In genomic region chr13:108215428-108215827, GRCh38 we compare ENCODE assay signal across 8 cellular contexts. TPM values are rescaled to one million over a fixed set of nuclear protein-coding genes. Genes with fewer than 3 reads are reported as not detected.
DNase-seq lines count a peak whose midpoint lies in the region; ATAC-seq and TF ChIP-seq lines count a peak whose summit lies in the region.

LIG4 (minus strand) TSS chr13:108215536; CDS start chr13:108211268, 4,268 bp downstream.

- H3K9me3 Mint-ChIP-seq in naive thymus-derived CD8-positive, alpha-beta T cell = peaks cover 0 to 12% (median 3%) of the 10 kb centered on the region in 9 donors
- no peaks in the 10 kb centered on the region for H3K9me3 Mint-ChIP-seq in stimulated activated naive B cell treated with anti-CD40 and anti-IgM and Interleukin-4, amounts not matched to agents 10 μg/mL and 1 μg/mL and 100 μg/mL, for 72 hours

- H4K20me1 ChIP-seq in DOHH2 (ENCODE audit: control insufficient read depth, insufficient read depth, low read depth, low read length) (peaks cover 6% of the 10 kb centered on the region), GM23248 (ENCODE audit: insufficient read depth) (no peaks in the 10 kb centered on the region)

- H3K4me1 ChIP-seq in DOHH2 (ENCODE audit: control insufficient read depth, low read length) (peaks cover 71% of the 10 kb centered on the region), GM23248 (ENCODE audit: insufficient read depth) (peaks cover 40% of the 10 kb centered on the region)

- peaks cover 0 to 3% (median 0%) of the 10 kb centered on the region in 5 donors for H3K27me3 Mint-ChIP-seq in naive thymus-derived CD8-positive, alpha-beta T cell
- H3K27me3 Mint-ChIP-seq in stimulated activated naive B cell treated with anti-CD40 and anti-IgM and Interleukin-4, amounts not matched to agents 10 μg/mL and 1 μg/mL and 100 μg/mL, for 72 hours = no peaks in the 10 kb centered on the region

- 1% methylated on average over 17 to 22 of the region's 26 CpGs for WGBS in GM23248 (ENCODE audit: low coverage in 1 of 2, low lambda C conversion rate in 2 of 2, missing lambda C conversion rate in 2 of 2), 2 experiments

- POLR2A ChIA-PET in naive thymus-derived CD8-positive, alpha-beta T cell (lab: Charles Lee) = interaction anchor here (1.3 to 1.5 kb wide), 2 partner anchors 9 to 55 kb away, joined by 4 to 6 read pairs; no protein-coding TSS in a partner anchor

- H3K36me3 ChIP-seq in DOHH2 (ENCODE audit: control insufficient read depth, low read length) (peaks cover 13% of the 10 kb centered on the region), GM23248 (ENCODE audit: low read depth) (peaks cover 7% of the 10 kb centered on the region)

- H3F3A ChIP-seq in DOHH2 (ENCODE audit: control insufficient read depth, insufficient read depth) = peaks cover 31% of the 10 kb centered on the region
- peaks cover 10% of the 10 kb centered on the region for H3F3A ChIP-seq in GM23248 (ENCODE audit: insufficient read depth)

- peaks cover 62% of the 10 kb centered on the region for H3K79me2 ChIP-seq in DOHH2 (ENCODE audit: control insufficient read depth, low read length)
- peaks cover 42% of the 10 kb centered on the region for H3K79me2 ChIP-seq in GM23248 (ENCODE audit: insufficient read depth)

- H3K4me2 ChIP-seq in DOHH2 (ENCODE audit: low read length) (peak within 1 kb of the TSS; percentile 91), GM23248 (ENCODE audit: unreplicated experiment) (peak within 1 kb of the TSS; percentile 99)

- peak within 1 kb of the TSS; percentile 98 for H2AFZ ChIP-seq in GM23248

- peak within 1 kb of the TSS; percentile 84 for H3K27ac ChIP-seq in DOHH2 (ENCODE audit: low read depth, low read length)
- H3K27ac ChIP-seq in GM23248 = peak within 1 kb of the TSS; percentile 31

- H3K36me3 Mint-ChIP-seq in naive thymus-derived CD8-positive, alpha-beta T cell = peaks cover 10 to 14% (median 11%) of the 10 kb centered on the region in 3 donors
- peaks cover 12 to 15% of the 10 kb centered on the region in 2 donors for H3K36me3 Mint-ChIP-seq in stimulated activated naive B cell treated with anti-CD40 and anti-IgM and Interleukin-4, amounts not matched to agents 10 μg/mL and 1 μg/mL and 100 μg/mL, for 72 hours

- peak; percentile 65 to 70 for ATAC-seq in naive thymus-derived CD8-positive, alpha-beta T cell
- ATAC-seq in stimulated activated naive B cell treated with anti-CD40 and anti-IgM and Interleukin-4, amounts not matched to agents 10 μg/mL and 1 μg/mL and 100 μg/mL, for 72 hours (replicated peaks) = peak; percentile 76 to 80

- no peaks in the 10 kb centered on the region for H3K9me2 ChIP-seq in DOHH2 (replicated peaks; ENCODE audit: control insufficient read depth, low read length)
- H3K9me2 ChIP-seq in GM23248 (ENCODE audit: insufficient read depth) = no peaks in the 10 kb centered on the region

- peak within 1 kb of the TSS; percentile 80 to 96 (median 90) for H3K27ac Mint-ChIP-seq in naive thymus-derived CD8-positive, alpha-beta T cell
- peak within 1 kb of the TSS; percentile 94 for H3K27ac Mint-ChIP-seq in stimulated activated naive B cell treated with anti-CD40 and anti-IgM and Interleukin-4, amounts not matched to agents 10 μg/mL and 1 μg/mL and 100 μg/mL, for 72 hours

- peak within 1 kb of the TSS; percentile 76 to 99 (median 96) for H3K4me3 Mint-ChIP-seq in naive thymus-derived CD8-positive, alpha-beta T cell
- peak within 1 kb of the TSS; percentile 83 to 90 for H3K4me3 Mint-ChIP-seq in stimulated activated naive B cell treated with anti-CD40 and anti-IgM and Interleukin-4, amounts not matched to agents 10 μg/mL and 1 μg/mL and 100 μg/mL, for 72 hours

- H3K9me3 ChIP-seq in DOHH2 (ENCODE audit: control insufficient read depth, insufficient read depth, low read length) (no peaks in the 10 kb centered on the region), GM23248 (ENCODE audit: low read depth) (no peaks in the 10 kb centered on the region)

- DNase-seq in GM23248 (peak; percentile 96), Kasumi-1 (lab: John Stamatoyannopoulos, UW) (peak; percentile 82 to 86), RKO (ENCODE audit: low spot score) (peak; percentile 96), fibroblast of mammary gland (ENCODE audit: low read depth) (peak; percentile 87)
- DNase-seq in activated T-helper 1 cell treated with anti-CD3 and anti-CD28 coated beads, Interleukin-2, amount 50 U/mL, for 16 hours (ENCODE audit: low read depth in 1 of 2, low spot score in 1 of 2) = peak; percentile 71 to 83
- DNase-seq in naive thymus-derived CD8-positive, alpha-beta T cell = peak; percentile 81 to 97 (median 92)
- peak; percentile 91 for DNase-seq in stimulated activated naive B cell treated with anti-CD40 and anti-IgM and Interleukin-4, amounts not matched to agents 10 μg/mL and 1 μg/mL and 100 μg/mL, for 72 hours

- peaks cover 14 to 68% (median 49%) of the 10 kb centered on the region in 4 donors for H3K4me1 Mint-ChIP-seq in naive thymus-derived CD8-positive, alpha-beta T cell
- peaks cover 26 to 64% of the 10 kb centered on the region in 2 donors for H3K4me1 Mint-ChIP-seq in stimulated activated naive B cell treated with anti-CD40 and anti-IgM and Interleukin-4, amounts not matched to agents 10 μg/mL and 1 μg/mL and 100 μg/mL, for 72 hours

- H3K27me3 ChIP-seq in DOHH2 (ENCODE audit: control insufficient read depth, low read length) (no peaks in the 10 kb centered on the region), GM23248 (replicated peaks; ENCODE audit: insufficient read depth) (no peaks in the 10 kb centered on the region)

- in situ Hi-C loops in GM23248 (cut with MboI) = no loop called here

- H3K4me3 ChIP-seq in DOHH2 (ENCODE audit: low read length) (peak within 1 kb of the TSS; percentile 97), GM23248 (peak within 1 kb of the TSS; percentile 77), fibroblast of mammary gland (ENCODE audit: control insufficient read depth, low read depth, low read length) (peak within 1 kb of the TSS; percentile 58)

- no peak for TF ChIP-seq CTCF in DOHH2 (IDR thresholded peaks at IDR 0.05; ENCODE audit: low read depth, low read length, poor library complexity, severe bottlenecking)
- TF ChIP-seq CTCF in fibroblast of mammary gland (conservative IDR thresholded peaks at IDR 0.05; ENCODE audit: control insufficient read depth, insufficient read depth, low read depth, low read length) = no peak

- H3K9ac ChIP-seq in GM23248 = peak within 1 kb of the TSS; percentile 72

RNA-seq across cellular contexts. Expression of gene LIG4, which starts in this region (rescaled TPM):
- total RNA-seq in GM23248 (2014; rRNA removed; shearing (Covaris generic)) = 7.2 and 8.8 TPM in 2 replicates
- polyA plus RNA-seq in GM23248 (2016; fragmentation: Nextera tagmentation; extraction: Ambion mirVana) = 4.8 and 4.9 TPM in 2 replicates
- total RNA-seq in naive thymus-derived CD8-positive, alpha-beta T cell = 10 to 100 TPM; 12.4 to 13.3 TPM
- polyA plus RNA-seq in naive thymus-derived CD8-positive, alpha-beta T cell = 1 to 10 TPM; 4.9 to 10.0 (median 5.8) TPM

Comparison
In these comparisons a context has a peak if more than half of its experiments do, and no peak if none do; other contexts are left out.
1. Peak in every context shown above with its lines: DNase-seq, ATAC-seq, H3K4me3 ChIP-seq and H3K27ac ChIP-seq.